5 cellular contexts compared by ENCODE assay signal in genomic region chrX:114057422-114057821, GRCh38.
A peak's percentile ranks its signal among the peaks of the same experiment; 100 is the strongest.
DNase-seq lines count a peak whose midpoint lies in the region; ATAC-seq, FAIRE-seq and TF ChIP-seq lines count a peak whose summit lies in the region.
"Not testable (repeated sequence)": the region's sequence is repeated elsewhere in the genome, so short reads cannot be mapped to it uniquely, and the experiment has no call there.

No MANE protein-coding gene starts in this region.

- not testable (repeated sequence) for H2AFZ ChIP-seq in K562 (ENCODE audit: low read depth, low read length)

- not testable (repeated sequence) for H3K4me3 ChIP-seq in HUES6 (ENCODE audit: low read depth, low read length); endodermal cell (ENCODE audit: low read length)
- peak overlapping the region; percentile 47 for H3K4me3 ChIP-seq in K562

- not testable (repeated sequence) for TF ChIP-seq CTCF in K562 (IDR thresholded peaks at IDR 0.05 in 2 of 3, conservative IDR thresholded peaks at IDR 0.05 in 1 of 3; ENCODE audit: insufficient read depth in 2 of 3, low read depth in 1 of 3, low read length in 3 of 3); endodermal cell (conservative IDR thresholded peaks at IDR 0.05)

- 13% methylated on average over 8 of the region's 11 CpGs for WGBS in K562 (ENCODE audit: insufficient coverage, low coverage, missing lambda C conversion rate)
- WGBS in endodermal cell (ENCODE audit: insufficient coverage in 1 of 2, insufficient read length in 1 of 2), 2 experiments = 90% methylated on average over 11 of the region's 11 CpGs; no CpG with 5 or more reads in 1 of the 2 experiments

- intact Hi-C loops in K562 (cut with micrococcal nuclease) = not testable (repeated sequence)

- not testable (repeated sequence) for H3K27me3 Mint-ChIP-seq in endodermal cell (ENCODE audit: insufficient read depth)

- H3K36me3 ChIP-seq in HUES6 (ENCODE audit: control insufficient read depth, insufficient read depth, low read length); endodermal cell (ENCODE audit: control insufficient read depth, insufficient read depth, low read length): not testable (repeated sequence)
- peaks cover 13% of the 10 kb centered on the region; the same call in 1 of the 3 replicates for H3K36me3 ChIP-seq in K562 (ENCODE audit: control insufficient read depth, insufficient read depth, low read length)

- H3K9me3 ChIP-seq in HUES6 (ENCODE audit: control insufficient read depth, insufficient read depth, low read depth, low read length); K562 (replicated peaks; ENCODE audit: control insufficient read depth, insufficient read depth, low read depth, low read length); endodermal cell (ENCODE audit: control insufficient read depth, low read length): not testable (repeated sequence)

- not testable (repeated sequence) for BruUV-seq in K562 (replicated peaks; lab: Mats Ljungman, UMichigan)

- peak overlapping the region; percentile 63 for H3K4me3 Mint-ChIP-seq in endodermal cell

- not testable (repeated sequence) for H3K27me3 ChIP-seq in HUES6 (ENCODE audit: control insufficient read depth, insufficient read depth, low read length); K562 (ENCODE audit: control insufficient read depth in 2 of 2, insufficient read depth in 2 of 2, low read length in 2 of 2); endodermal cell (ENCODE audit: control insufficient read depth, insufficient read depth, low read length, poor library complexity, severe bottlenecking)

- CTCF ChIA-PET in K562 (lab: Yijun Ruan, JAX; ENCODE audit: low intra/inter-chr PET ratio) = not testable (repeated sequence)

- H3K79me2 ChIP-seq in K562 (ENCODE audit: control insufficient read depth, insufficient read depth, low read length) = peaks cover 65% of the 10 kb centered on the region

- not testable (repeated sequence) for TF ChIP-seq EP300 in K562 (IDR thresholded peaks at IDR 0.05; ENCODE audit: low read length)

- DNase-seq in ELF-1 (ENCODE audit: low read depth, low spot score) (peak; percentile 18), OCI-M1 (lab: John Stamatoyannopoulos, UW) (peak; percentile 41)
- not testable (repeated sequence) for DNase-seq in K562 (ENCODE audit: extremely low read depth in 1 of 4, low spot score in 3 of 4); endodermal cell

- H3K9me3 Mint-ChIP-seq in endodermal cell = peaks cover 38% of the 10 kb centered on the region

- H3K27ac ChIP-seq in HUES6 (ENCODE audit: low read depth, low read length) = peak overlapping the region; percentile 7; the same call in 1 of the 2 replicates
- peak overlapping the region; percentile 86; the same call in 1 of the 3 replicates for H3K27ac ChIP-seq in K562 (ENCODE audit: extremely low read depth, low read depth, low read length)
- not testable (repeated sequence) for H3K27ac ChIP-seq in endodermal cell (ENCODE audit: low read depth, low read length)

- H3K9me1 ChIP-seq in K562 (ENCODE audit: control insufficient read depth, insufficient read depth, low read length) = not testable (repeated sequence)

- POLR2A ChIA-PET in K562 (lab: Yijun Ruan, JAX) = interaction anchor here (0.6 to 2.7 kb wide), 3 partner anchors 9 to 868 kb away, joined by 3 to 11 read pairs (median 3); no protein-coding TSS in a partner anchor

- not testable (repeated sequence) for TF ChIP-seq POLR2A in K562 (conservative IDR thresholded peaks at IDR 0.05)

- H3K4me1 ChIP-seq in HUES6 (ENCODE audit: control insufficient read depth, insufficient read depth, low read length); K562 (replicated peaks in 1 of 2; ENCODE audit: control insufficient read depth in 2 of 2, insufficient read depth in 2 of 2, low read length in 2 of 2); endodermal cell (ENCODE audit: control insufficient read depth, insufficient read depth, low read length): not testable (repeated sequence)

- peak overlapping the region; percentile 81; the same call in 1 of the 2 replicates for H3K4me2 ChIP-seq in K562 (ENCODE audit: insufficient read depth, low read length)

- TF ChIP-seq RAD21 in K562 (CRISPR knock-in tag; conservative IDR thresholded peaks at IDR 0.05 in 1 of 2, IDR thresholded peaks at IDR 0.05 in 1 of 2) = not testable (repeated sequence)

- H3K27ac Mint-ChIP-seq in endodermal cell = not testable (repeated sequence)

- H4K20me1 ChIP-seq in K562 (replicated peaks; ENCODE audit: control insufficient read depth, insufficient read depth, low read length) = not testable (repeated sequence)

- in situ Hi-C loops in K562 (cut with MboI) = not testable (repeated sequence)

- peaks cover 31% of the 10 kb centered on the region for H3K4me1 Mint-ChIP-seq in endodermal cell

- peak; percentile 18 for ATAC-seq in K562

- FAIRE-seq in K562 (lab: Jason Lieb, UNC) = not testable (repeated sequence)

- H3K36me3 Mint-ChIP-seq in endodermal cell (ENCODE audit: low read depth) = peaks cover 40% of the 10 kb centered on the region

- not testable (repeated sequence) for H3K9ac ChIP-seq in HUES6 (ENCODE audit: low read length); endodermal cell (ENCODE audit: extremely low read depth, low read length, poor library complexity, severe bottlenecking)
- H3K9ac ChIP-seq in K562 (ENCODE audit: insufficient read depth in 1 of 2, low read depth in 2 of 2, low read length in 2 of 2) = peak overlapping the region; percentile 53 to 79; a peak in 3 of 4 replicates

TF ChIP-seq in K562, 482 proteins besides CTCF, POLR2A, EP300 and RAD21:
- TF ChIP-seq BCOR (IDR thresholded peaks at IDR 0.05) = 0 out of 2 replicates have a peak, but pooled peaks have one; percentile 10
- peak; percentile 26 for TF ChIP-seq CHD1 (IDR thresholded peaks at IDR 0.05; ENCODE audit: low read length)
- peak; percentile 55; the same call in 1 of the 2 replicates for TF ChIP-seq ZNF384 (IDR thresholded peaks at IDR 0.05; ENCODE audit: low read depth, low read length)
- TF ChIP-seq RBBP5 (IDR thresholded peaks at IDR 0.05; ENCODE audit: borderline replicate concordance, insufficient read depth, low read length, poor library complexity, severe bottlenecking) = peak; percentile 33
